Comparison of ENCODE assay signal across 28 cellular contexts in genomic region chr18:45267622-45268021, GRCh38.
"Had no signal": no experiment of that assay in that cellular context is flagged by ENCODE, and none has a peak within 500 bp of the region (broad histone marks: within the 10 kb centered on the region; RNA-seq: fewer than 3 reads in every experiment).

No MANE protein-coding gene starts in this region.

- H3K36me3 ChIP-seq: neural progenitor cell, ovary, right lobe of liver, sigmoid colon, suprapubic skin, tibial artery, transverse colon, upper lobe of right lung, uterus had no signal

- H3K4me1 ChIP-seq: neural progenitor cell, parathyroid adenoma, psoas muscle, right lobe of liver, suprapubic skin, testis, upper lobe of right lung, uterus had no signal

- H3K4me3 ChIP-seq: neural progenitor cell, ovary, psoas muscle, right lobe of liver, sigmoid colon, skin epidermis, suprapubic skin, testis, tibial artery, transverse colon, upper lobe of right lung, uterus had no signal

- H3K4me2 ChIP-seq: neural progenitor cell had no signal

- H3K27ac ChIP-seq: neural progenitor cell, ovary, parathyroid adenoma, psoas muscle, right lobe of liver, skin epidermis, suprapubic skin, testis, tibial artery, upper lobe of right lung had no signal

- H2AFZ ChIP-seq: neural progenitor cell, parathyroid adenoma had no signal

- H3K79me2 ChIP-seq: parathyroid adenoma had no signal

- H3K27me3 ChIP-seq: neural progenitor cell, ovary, right lobe of liver, sigmoid colon, suprapubic skin, testis, tibial artery, transverse colon, upper lobe of right lung, uterus had no signal

- DNase-seq: naive thymus-derived CD4-positive, alpha-beta T cell; natural killer cell; occipital lobe; ovary; posterior cingulate gyrus; psoas muscle; right cardiac atrium; right lobe of liver; sigmoid colon; stimulated activated CD4-positive, alpha-beta T cell treated with anti-CD3 and anti-CD28 coated beads, Interleukin-15, amount 100 ng/mL, for 24 hours; stimulated activated CD4-positive, alpha-beta T cell treated with anti-CD3 and anti-CD28 coated beads, Interleukin-2, amount 100 ng/mL, for 24 hours; stimulated activated CD4-positive, alpha-beta T cell treated with anti-CD3 and anti-CD28 coated beads, Interleukin-2, amount 100 ng/mL, for 48 hours; stimulated activated CD4-positive, alpha-beta T cell treated with anti-CD3 and anti-CD28 coated beads, Interleukin-4, amount 100 ng/mL, for 4 hours; stimulated activated CD8-positive, alpha-beta memory T cell treated with anti-CD3 and anti-CD28 coated beads, Interleukin-4, amount 100 ng/mL, for 48 hours; stimulated activated naive CD4-positive, alpha-beta T cell; stimulated activated naive CD8-positive, alpha-beta T cell treated with anti-CD3 and anti-CD28 coated beads, Interleukin-15, amount 100 ng/mL, for 72 hours; stimulated activated naive CD8-positive, alpha-beta T cell treated with anti-CD3 and anti-CD28 coated beads, Interleukin-15, Interleukin-2, amounts not matched to agents 100 U/mL and 50 U/mL, for 24 hours; substantia nigra; testis; tibial artery; transverse colon; upper lobe of right lung; uterus had no signal

- H3K9ac ChIP-seq: neural progenitor cell, parathyroid adenoma had no signal

- ATAC-seq: naive thymus-derived CD4-positive, alpha-beta T cell; natural killer cell; psoas muscle; right cardiac atrium; right lobe of liver; stimulated activated memory B cell treated with anti-CD40 and anti-IgM and Interleukin-4, amounts not matched to agents 10 μg/mL and 1 μg/mL and 100 μg/mL, for 72 hours; stimulated activated naive CD8-positive, alpha-beta T cell treated with anti-CD3 and anti-CD28 coated beads, Interleukin-15, amount 100 ng/mL, for 72 hours; stimulated activated naive CD8-positive, alpha-beta T cell treated with anti-CD3 and anti-CD28 coated beads, Interleukin-15, Interleukin-2, amounts not matched to agents 100 U/mL and 50 U/mL, for 24 hours; upper lobe of right lung had no signal

- H3K9me3 ChIP-seq: ovary, right lobe of liver, sigmoid colon, suprapubic skin, testis, transverse colon, upper lobe of right lung, uterus had no signal
